In the genomic region with DNA sequence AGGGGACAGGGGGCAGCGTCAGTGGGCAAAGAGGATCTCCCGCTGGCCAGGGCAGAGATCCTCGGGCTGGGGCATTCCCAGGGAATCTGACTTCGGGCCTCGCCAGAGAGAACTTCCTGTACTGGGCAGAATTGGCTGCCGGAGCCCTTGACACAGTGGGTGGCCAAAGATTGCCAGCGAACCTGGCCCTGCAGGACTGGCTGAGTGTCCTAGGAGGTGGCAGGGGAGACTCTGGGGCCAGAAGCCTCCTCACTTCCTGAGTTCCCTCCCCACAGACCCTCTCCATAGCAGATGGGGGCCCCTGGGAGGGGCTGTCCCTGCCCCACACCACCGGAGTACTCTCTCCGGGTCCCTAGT, we compare ENCODE assay signal across 1 cellular context.
TF ChIP-seq lines count a peak whose summit lies in the region.

No MANE protein-coding gene starts in this region.

TF ChIP-seq in liver, 16 proteins besides CTCF, POLR2A, EP300 and RAD21 (continued from another document):
- TF ChIP-seq, protein P1, sequence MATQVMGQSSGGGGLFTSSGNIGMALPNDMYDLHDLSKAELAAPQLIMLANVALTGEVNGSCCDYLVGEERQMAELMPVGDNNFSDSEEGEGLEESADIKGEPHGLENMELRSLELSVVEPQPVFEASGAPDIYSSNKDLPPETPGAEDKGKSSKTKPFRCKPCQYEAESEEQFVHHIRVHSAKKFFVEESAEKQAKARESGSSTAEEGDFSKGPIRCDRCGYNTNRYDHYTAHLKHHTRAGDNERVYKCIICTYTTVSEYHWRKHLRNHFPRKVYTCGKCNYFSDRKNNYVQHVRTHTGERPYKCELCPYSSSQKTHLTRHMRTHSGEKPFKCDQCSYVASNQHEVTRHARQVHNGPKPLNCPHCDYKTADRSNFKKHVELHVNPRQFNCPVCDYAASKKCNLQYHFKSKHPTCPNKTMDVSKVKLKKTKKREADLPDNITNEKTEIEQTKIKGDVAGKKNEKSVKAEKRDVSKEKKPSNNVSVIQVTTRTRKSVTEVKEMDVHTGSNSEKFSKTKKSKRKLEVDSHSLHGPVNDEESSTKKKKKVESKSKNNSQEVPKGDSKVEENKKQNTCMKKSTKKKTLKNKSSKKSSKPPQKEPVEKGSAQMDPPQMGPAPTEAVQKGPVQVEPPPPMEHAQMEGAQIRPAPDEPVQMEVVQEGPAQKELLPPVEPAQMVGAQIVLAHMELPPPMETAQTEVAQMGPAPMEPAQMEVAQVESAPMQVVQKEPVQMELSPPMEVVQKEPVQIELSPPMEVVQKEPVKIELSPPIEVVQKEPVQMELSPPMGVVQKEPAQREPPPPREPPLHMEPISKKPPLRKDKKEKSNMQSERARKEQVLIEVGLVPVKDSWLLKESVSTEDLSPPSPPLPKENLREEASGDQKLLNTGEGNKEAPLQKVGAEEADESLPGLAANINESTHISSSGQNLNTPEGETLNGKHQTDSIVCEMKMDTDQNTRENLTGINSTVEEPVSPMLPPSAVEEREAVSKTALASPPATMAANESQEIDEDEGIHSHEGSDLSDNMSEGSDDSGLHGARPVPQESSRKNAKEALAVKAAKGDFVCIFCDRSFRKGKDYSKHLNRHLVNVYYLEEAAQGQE (IDR thresholded peaks at IDR 0.05), result no peak
- TF ChIP-seq FOXA2 (IDR thresholded peaks at IDR 0.05) (no peak), EGR1 (IDR thresholded peaks at IDR 0.05; ENCODE audit: low read depth in 2 of 2) (no peak), YY1 (IDR thresholded peaks at IDR 0.05) (no peak), NR2F2 (IDR thresholded peaks at IDR 0.05) (no peak), MAX (IDR thresholded peaks at IDR 0.05) (no peak), TAF1 (conservative IDR thresholded peaks at IDR 0.05) (no peak), JUND (IDR thresholded peaks at IDR 0.05) (no peak), RXRA (IDR thresholded peaks at IDR 0.05) (no peak), FOXA1 (IDR thresholded peaks at IDR 0.05) (no peak)
- TF ChIP-seq, protein P2, sequence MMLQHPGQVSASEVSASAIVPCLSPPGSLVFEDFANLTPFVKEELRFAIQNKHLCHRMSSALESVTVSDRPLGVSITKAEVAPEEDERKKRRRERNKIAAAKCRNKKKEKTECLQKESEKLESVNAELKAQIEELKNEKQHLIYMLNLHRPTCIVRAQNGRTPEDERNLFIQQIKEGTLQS (IDR thresholded peaks at IDR 0.05), result no peak
